8 cellular contexts compared by ENCODE assay signal in the genomic region with DNA sequence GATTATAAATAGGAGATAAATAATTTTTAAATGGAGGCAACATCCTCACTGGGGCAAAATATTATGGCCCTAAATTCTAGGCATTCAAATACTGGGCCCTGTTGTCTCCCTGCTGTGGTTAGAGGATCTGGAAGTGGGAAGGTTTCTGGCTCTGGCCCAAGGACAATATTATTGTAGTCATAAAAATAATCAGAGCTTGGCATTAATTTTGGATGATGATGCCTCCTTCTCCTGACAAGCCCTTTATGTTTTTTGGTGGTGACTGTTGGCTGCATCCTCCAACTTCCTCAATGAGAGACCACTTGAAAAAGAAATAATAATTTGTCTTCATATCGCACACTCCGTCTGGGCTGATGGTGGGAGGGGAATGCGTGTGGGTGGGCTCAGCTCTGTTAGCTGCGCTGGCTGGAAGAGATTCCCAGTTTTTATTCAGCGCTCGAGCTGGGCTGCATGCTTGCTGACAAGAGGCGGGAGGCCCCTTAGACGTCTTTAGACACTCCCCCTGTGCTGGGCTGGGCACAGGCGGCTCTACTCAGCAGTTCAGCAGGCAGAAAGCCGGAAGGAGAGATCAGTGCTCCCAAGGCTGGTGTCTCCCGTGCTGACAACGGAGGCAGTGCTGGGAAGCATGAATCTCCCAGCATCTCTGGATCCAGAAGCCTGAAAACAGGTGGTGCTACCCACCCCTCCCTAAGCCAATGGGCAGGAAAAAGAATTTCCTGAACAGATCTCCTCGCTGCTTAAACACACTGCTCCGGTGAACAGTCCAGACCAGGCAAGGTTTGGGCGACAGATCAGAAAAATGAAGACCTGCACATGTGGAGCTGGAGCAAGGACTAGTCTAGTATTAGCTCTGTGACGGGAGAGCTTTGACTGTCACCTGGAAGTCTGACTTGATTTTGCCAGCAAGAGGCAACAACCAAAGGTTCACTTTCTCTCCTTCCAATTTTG.
DNase-seq lines count a peak whose midpoint lies in the region; ATAC-seq, FAIRE-seq and TF ChIP-seq lines count a peak whose summit lies in the region.

No MANE protein-coding gene starts in this region.

- WGBS in prostate gland = 2% methylated on average over 16 of the region's 16 CpGs
- WGBS in trophoblast cell (ENCODE audit: extremely low coverage, insufficient coverage, insufficient read length) = no CpG with 5 or more reads among the region's 16 CpGs

- H4K20me1 ChIP-seq in GM23338 (replicated peaks; ENCODE audit: insufficient read depth) = no peaks in the 10 kb centered on the region

- TF ChIP-seq POLR2A in prostate gland (IDR thresholded peaks at IDR 0.05) = no peak

- H4K8ac ChIP-seq in trophoblast cell (ENCODE audit: low read depth, low read length) = no peak overlapping the region

- FAIRE-seq in frontal cortex (lab: Jason Lieb, UNC) = no peak

- H3K23ac ChIP-seq in trophoblast cell (ENCODE audit: low read length) = no peak overlapping the region

- H3K4me3 ChIP-seq in GM23338 = no peak overlapping the region
- H3K4me3 ChIP-seq in prostate gland = no peak overlapping the region
- no peak overlapping the region for H3K4me3 ChIP-seq in trophoblast cell (ENCODE audit: low read depth, low read length)

- intact Hi-C loops in prostate gland (cut with DNase I) = no loop called here

- 0 out of 2 replicates have a peak, but pooled peaks cover 5% of the 10 kb centered on the region for H3K27me3 ChIP-seq in GM23338 (ENCODE audit: insufficient read depth)
- no peaks in the 10 kb centered on the region for H3K27me3 ChIP-seq in prostate gland (replicated peaks; ENCODE audit: insufficient read depth)
- H3K27me3 ChIP-seq in trophoblast cell (ENCODE audit: insufficient read depth, low read length) = no peaks in the 10 kb centered on the region

- H3K9me3 Mint-ChIP-seq in GM23338 = no peaks in the 10 kb centered on the region

- no peak overlapping the region for H2BK5ac ChIP-seq in trophoblast cell (ENCODE audit: low read depth, low read length, poor library complexity)

- no peaks in the 10 kb centered on the region for H3F3A ChIP-seq in GM23338 (replicated peaks; ENCODE audit: low read depth)

- peak; percentile 91 for ATAC-seq in GM23338
- ATAC-seq in HG02885 (IDR thresholded peaks at IDR 0.05; ENCODE audit: poor library complexity, unreplicated experiment) = no peak

- H3K4me1 ChIP-seq in GM23338 (ENCODE audit: insufficient read depth) = no peaks in the 10 kb centered on the region
- peaks cover 9% of the 10 kb centered on the region for H3K4me1 ChIP-seq in prostate gland (replicated peaks)
- H3K4me1 ChIP-seq in trophoblast cell (ENCODE audit: control insufficient read depth in 1 of 2, insufficient read depth in 2 of 2, low read length in 2 of 2) = peaks cover 4 to 8% of the 10 kb centered on the region in 2 experiments

- no peak overlapping the region for H3K4me3 Mint-ChIP-seq in GM23338

- H3K4ac ChIP-seq in trophoblast cell (ENCODE audit: low read depth, low read length) = no peak overlapping the region

- H3K27ac ChIP-seq in GM23338 (ENCODE audit: low read depth) (no peak overlapping the region), prostate gland (no peak overlapping the region), trophoblast cell (ENCODE audit: low read depth, low read length) (no peak overlapping the region)

- no peaks in the 10 kb centered on the region for H3K9me2 ChIP-seq in GM23338 (ENCODE audit: insufficient read depth)

- no peak overlapping the region for H2AK5ac ChIP-seq in trophoblast cell (ENCODE audit: low read length)

- no peak overlapping the region for H3K9ac ChIP-seq in trophoblast cell (ENCODE audit: low read length)

- TF ChIP-seq CTCF in GM23338 (conservative IDR thresholded peaks at IDR 0.05; ENCODE audit: low read depth in 2 of 2) (no peak), prostate gland (IDR thresholded peaks at IDR 0.05) (no peak)

- H3K9me3 ChIP-seq in prostate gland (no peaks in the 10 kb centered on the region), trophoblast cell (ENCODE audit: insufficient read depth, low read depth, low read length) (peaks cover 4% of the 10 kb centered on the region)

- peak overlapping the region; percentile 43; the same call in 1 of the 2 replicates for H2AFZ ChIP-seq in GM23338
- H2AFZ ChIP-seq in trophoblast cell (ENCODE audit: insufficient read depth, low read length, poor library complexity) = no peak overlapping the region

- peaks cover 7% of the 10 kb centered on the region for H3K27me3 Mint-ChIP-seq in GM23338 (ENCODE audit: insufficient read depth, low read depth, poor library complexity)

- H3K14ac ChIP-seq in trophoblast cell (ENCODE audit: low read length) = no peak overlapping the region

- no peaks in the 10 kb centered on the region for H3K36me3 Mint-ChIP-seq in GM23338 (ENCODE audit: low read depth)

- H2BK12ac ChIP-seq in trophoblast cell (ENCODE audit: low read length) = no peak overlapping the region

- H3K4me2 ChIP-seq in GM23338 (no peak overlapping the region), trophoblast cell (ENCODE audit: low read length) (no peak overlapping the region)

- H4K91ac ChIP-seq in trophoblast cell (ENCODE audit: low read depth, low read length) = no peak overlapping the region

- no peaks in the 10 kb centered on the region for H3K36me3 ChIP-seq in GM23338 (ENCODE audit: insufficient read depth)
- no peaks in the 10 kb centered on the region for H3K36me3 ChIP-seq in prostate gland
- no peaks in the 10 kb centered on the region for H3K36me3 ChIP-seq in trophoblast cell (ENCODE audit: control insufficient read depth in 1 of 2, insufficient read depth in 2 of 2, low read length in 2 of 2)

- DNase-seq in GM23338 (ENCODE audit: low spot score) = peak; percentile 61
- peak; percentile 18 for DNase-seq in RPMI8226
- peak; percentile 60 for DNase-seq in globus pallidus (ENCODE audit: low spot score)
- DNase-seq in prostate gland (ENCODE audit: low spot score) = peak; percentile 33
- DNase-seq in SIG-M5 (lab: John Stamatoyannopoulos, UW) = no peak
- DNase-seq in trophoblast cell = no peak
- DNase-seq in frontal cortex (ENCODE audit: low spot score in 2 of 2) = no peak

- no peak overlapping the region for H3K27ac Mint-ChIP-seq in GM23338

- no peaks in the 10 kb centered on the region for H3K79me2 ChIP-seq in GM23338 (replicated peaks; ENCODE audit: insufficient read depth)
- no peaks in the 10 kb centered on the region for H3K79me2 ChIP-seq in trophoblast cell (ENCODE audit: control insufficient read depth, insufficient read depth, low read length, poor library complexity)

- no peaks in the 10 kb centered on the region for H3K79me1 ChIP-seq in trophoblast cell (ENCODE audit: low read length)

- no peak overlapping the region for H4K12ac ChIP-seq in trophoblast cell (ENCODE audit: low read depth, low read length)

- no peak overlapping the region for H3K18ac ChIP-seq in trophoblast cell (ENCODE audit: low read length)

- peaks cover 16% of the 10 kb centered on the region; the same call in 2 of the 3 replicates for H3K4me1 Mint-ChIP-seq in GM23338

- no peak overlapping the region for H2BK120ac ChIP-seq in trophoblast cell (ENCODE audit: insufficient read depth, low read length, poor library complexity)

Comparison
In these comparisons a context has a peak if more than half of its experiments do, and no peak if none do; other contexts are left out.
1. DNase-seq: peak in GM23338 (single experiment), RPMI8226 (single experiment), globus pallidus (single experiment) and prostate gland (single experiment); none in SIG-M5 (single experiment), trophoblast cell (0 of 2) and frontal cortex (0 of 2).